ENCODE assay signal across 8 cellular contexts in the genomic region with DNA sequence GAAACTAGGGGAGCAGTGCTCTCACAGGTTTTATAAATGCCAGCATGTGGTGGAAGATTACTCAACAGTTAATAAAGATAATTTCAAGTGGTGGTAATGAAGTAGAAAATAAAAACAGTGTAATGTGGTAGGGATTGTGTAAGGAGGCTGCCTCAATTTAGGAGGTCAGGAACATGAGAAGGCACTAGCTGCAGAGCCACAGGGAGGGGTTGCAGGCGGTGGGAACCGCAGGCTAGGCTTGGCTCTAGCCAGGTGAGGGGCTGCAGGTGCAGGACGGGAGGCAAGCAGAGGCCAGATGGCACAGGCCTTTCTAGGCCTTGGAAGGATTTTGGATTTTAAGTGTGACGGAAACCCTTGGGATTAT. TPM values are rescaled to one million over a fixed set of nuclear protein-coding genes. Genes with fewer than 3 reads are reported as not detected.
A peak's percentile ranks its signal among the peaks of the same experiment; 100 is the strongest.
DNase-seq lines count a peak whose midpoint lies in the region; ATAC-seq, FAIRE-seq and TF ChIP-seq lines count a peak whose summit lies in the region.

No MANE protein-coding gene starts in this region.

- peak overlapping the region; percentile 99 for H2AFZ ChIP-seq in K562 (ENCODE audit: low read depth, low read length)

- H3K4me1 ChIP-seq in K562 (replicated peaks in 1 of 2; ENCODE audit: control insufficient read depth in 2 of 2, insufficient read depth in 2 of 2, low read length in 2 of 2) (peaks cover 0 to 3% of the 10 kb centered on the region in 2 experiments; a peak in 2 of 5 replicates), kidney (ENCODE audit: control insufficient read depth in 1 of 2, insufficient read depth in 1 of 2, low read depth in 1 of 2, low read length in 2 of 2) (peaks cover 9 to 20% of the 10 kb centered on the region in 2 donors)

- peak overlapping the region; percentile 84 for H3K4me2 ChIP-seq in K562 (ENCODE audit: insufficient read depth, low read length)

- peak; percentile 54 for ATAC-seq in K562
- ATAC-seq in stimulated activated naive CD8-positive, alpha-beta T cell treated with anti-CD3 and anti-CD28 coated beads, Interleukin-15, amount 100 ng/mL, for 72 hours, result peak; percentile 6

- peaks cover 0 to 8% of the 10 kb centered on the region in 2 donors for H3K9me3 Mint-ChIP-seq in stimulated activated naive CD8-positive, alpha-beta T cell treated with anti-CD3 and anti-CD28 coated beads, Interleukin-15, amount 100 ng/mL, for 72 hours

- DNase-seq in NCI-H1436 (lab: John Stamatoyannopoulos, UW), result peak; percentile 4
- DNase-seq in NCI-H1436 treated with DMSO at 0.1 percent for 48 hours (lab: John Stamatoyannopoulos, UW), result no peak
- DNase-seq in HEK293T (ENCODE audit: extremely low spot score), result peak; percentile 23
- peak; percentile 32 for DNase-seq in NCI-H510A (lab: John Stamatoyannopoulos, UW)
- DNase-seq in K562 (ENCODE audit: extremely low read depth in 1 of 4, low spot score in 3 of 4), result peak in 2 of 4 experiments; percentile 11 to 41
- peak; percentile 74 for DNase-seq in kidney
- peak in 1 of 2 donors; percentile 14 for DNase-seq in stimulated activated naive CD8-positive, alpha-beta T cell treated with anti-CD3 and anti-CD28 coated beads, Interleukin-15, amount 100 ng/mL, for 72 hours
- DNase-seq in KBM-7, result no peak

- TF ChIP-seq CTCF in K562 (IDR thresholded peaks at IDR 0.05 in 2 of 3, conservative IDR thresholded peaks at IDR 0.05 in 1 of 3; ENCODE audit: insufficient read depth in 2 of 3, low read depth in 1 of 3, low read length in 3 of 3), result no peak
- TF ChIP-seq CTCF in kidney (IDR thresholded peaks at IDR 0.05; ENCODE audit: borderline replicate concordance, extremely low read depth, insufficient read depth), result no peak

- no peak for TF ChIP-seq EP300 in K562 (IDR thresholded peaks at IDR 0.05; ENCODE audit: low read length)

- TF ChIP-seq POLR2A in K562 (conservative IDR thresholded peaks at IDR 0.05), result no peak

- peaks cover 36% of the 10 kb centered on the region for H3K79me2 ChIP-seq in K562 (ENCODE audit: control insufficient read depth, insufficient read depth, low read length)

- WGBS in K562 (ENCODE audit: insufficient coverage, low coverage, missing lambda C conversion rate), result 5% methylated on average over 4 of the region's 4 CpGs

- H3K27me3 ChIP-seq in K562 (ENCODE audit: control insufficient read depth in 2 of 2, insufficient read depth in 2 of 2, low read length in 2 of 2), result no peaks in the 10 kb centered on the region

- in situ Hi-C loops in K562 (cut with MboI) (no loop called here), KBM-7 (cut with MboI; ENCODE audit: low pct_unique_long_range_greater_than_20kb, low sequenced_read_pairs) (no loop called here)

- CTCF ChIA-PET in HEK293T (lab: Yijun Ruan, JAX) (interaction anchor here (0.6 kb wide), 1 partner anchor 210 kb away, joined by 5 read pairs; no protein-coding TSS in a partner anchor), K562 (lab: Yijun Ruan, JAX; ENCODE audit: low intra/inter-chr PET ratio) (interaction anchor here (0.6 kb wide), 1 partner anchor 340 kb away, joined by 3 read pairs; no protein-coding TSS in a partner anchor)

- no peak for FAIRE-seq in K562 (lab: Jason Lieb, UNC)
- FAIRE-seq in kidney (lab: Jason Lieb, UNC), result no peak

- POLR2A ChIA-PET in HEK293T (lab: Yijun Ruan, JAX), result interaction anchor here (1.2 kb wide), 1 partner anchor 42 kb away, joined by 4 read pairs; no protein-coding TSS in a partner anchor
- POLR2A ChIA-PET in K562 (lab: Yijun Ruan, JAX), result interaction anchor here (0.6 kb wide), 1 partner anchor 477 kb away, joined by 4 read pairs; no protein-coding TSS in a partner anchor

- no peaks in the 10 kb centered on the region for H3K27me3 Mint-ChIP-seq in stimulated activated naive CD8-positive, alpha-beta T cell treated with anti-CD3 and anti-CD28 coated beads, Interleukin-15, amount 100 ng/mL, for 72 hours

- intact Hi-C loops in K562 (cut with micrococcal nuclease) (no loop called here), kidney (cut with DNase I) (no loop called here)

- H3K9me1 ChIP-seq in K562 (ENCODE audit: control insufficient read depth, insufficient read depth, low read length), result no peaks in the 10 kb centered on the region

- H3K27ac ChIP-seq in K562 (ENCODE audit: extremely low read depth, low read depth, low read length) (peak overlapping the region; percentile 55; the same call in 1 of the 3 replicates), kidney (ENCODE audit: low read depth in 2 of 2, low read length in 2 of 2) (peak overlapping the region; percentile 71 to 97)

- H3K4me3 ChIP-seq in K562, result peak overlapping the region; percentile 95
- peak overlapping the region; percentile 80 to 95 for H3K4me3 ChIP-seq in kidney (ENCODE audit: low read length in 2 of 2)

- TF ChIP-seq RAD21 in K562 (CRISPR knock-in tag; conservative IDR thresholded peaks at IDR 0.05 in 1 of 2, IDR thresholded peaks at IDR 0.05 in 1 of 2), result no peak

- no peaks in the 10 kb centered on the region; the same call in 1 of the 2 replicates for H4K20me1 ChIP-seq in K562 (replicated peaks; ENCODE audit: control insufficient read depth, insufficient read depth, low read length)

- H3K36me3 ChIP-seq in K562 (ENCODE audit: control insufficient read depth, insufficient read depth, low read length), result peaks cover 29% of the 10 kb centered on the region
- H3K36me3 ChIP-seq in kidney (ENCODE audit: control insufficient read depth in 1 of 2, insufficient read depth in 2 of 2, low read length in 2 of 2), result peaks cover 2 to 16% of the 10 kb centered on the region in 2 donors

- peaks cover 53% of the 10 kb centered on the region for H3K4me1 Mint-ChIP-seq in stimulated activated naive CD8-positive, alpha-beta T cell treated with anti-CD3 and anti-CD28 coated beads, Interleukin-15, amount 100 ng/mL, for 72 hours

- H3K9me3 ChIP-seq in K562 (replicated peaks; ENCODE audit: control insufficient read depth, insufficient read depth, low read depth, low read length) (no peaks in the 10 kb centered on the region), kidney (ENCODE audit: control insufficient read depth in 1 of 2, low read length in 2 of 2) (no peaks in the 10 kb centered on the region)

- TSS peak; percentile 57 for BruUV-seq in K562 (replicated peaks; lab: Mats Ljungman, UMichigan)

- peak overlapping the region; percentile 99 to 100 for H3K27ac Mint-ChIP-seq in stimulated activated naive CD8-positive, alpha-beta T cell treated with anti-CD3 and anti-CD28 coated beads, Interleukin-15, amount 100 ng/mL, for 72 hours

- peak overlapping the region; percentile 95 to 97 for H3K4me3 Mint-ChIP-seq in stimulated activated naive CD8-positive, alpha-beta T cell treated with anti-CD3 and anti-CD28 coated beads, Interleukin-15, amount 100 ng/mL, for 72 hours

- H3K9ac ChIP-seq in K562 (ENCODE audit: insufficient read depth in 1 of 2, low read depth in 2 of 2, low read length in 2 of 2), result peak overlapping the region; percentile 60 to 90
- peak overlapping the region; percentile 62 to 88 for H3K9ac ChIP-seq in kidney (ENCODE audit: low read length in 2 of 2)

TF ChIP-seq in HEK293T, 16 proteins besides CTCF, POLR2A, EP300 and RAD21 (continues in another document):
- TF ChIP-seq BHLHE40 (IDR thresholded peaks at IDR 0.05; ENCODE audit: borderline replicate concordance) (no peak), L3MBTL2 (conservative IDR thresholded peaks at IDR 0.05) (no peak)

TF ChIP-seq in K562, 482 proteins besides CTCF, POLR2A, EP300 and RAD21:
- TF ChIP-seq CEBPB (tag; IDR thresholded peaks at IDR 0.05) (peak; percentile 7; the same call in 1 of the 2 replicates), ZNF224 (CRISPR knock-in tag; IDR thresholded peaks at IDR 0.05) (0 out of 2 replicates have a peak, but pooled peaks have one; percentile 63), ZNF785 (CRISPR knock-in tag; IDR thresholded peaks at IDR 0.05) (no peak), KLF1 (tag; IDR thresholded peaks at IDR 0.05) (no peak)

RNA-seq across cellular contexts. Expression of gene METTL25, which starts 0.8 kb away (rescaled TPM):
- total RNA-seq in K562 (2011; cell fraction: chromatin; rRNA removed; ENCODE audit: low replicate concordance), result 1.8 and 3.2 TPM in 2 replicates
- total RNA-seq in K562 (2011; cell fraction: nucleolus; rRNA removed), result 0.67 and 2.1 TPM in 2 replicates
- 2.1 and 2.3 TPM in 2 replicates for total RNA-seq in K562 (2011; cell fraction: nucleoplasm; rRNA removed)
- total RNA-seq in K562 (2014; rRNA removed) (0.50 and 1.3 TPM in 2 replicates), K562 (2014; rRNA removed; fragmentation: Illumina TruSeq; extraction: Trizol) (2.2 and 2.3 TPM in 2 replicates), K562 (2015; rRNA removed; fragmentation: Illumina TruSeq; extraction: Trizol) (2.4 and 2.5 TPM in 2 replicates), K562 (2021) (1.9 and 2.8 TPM in 2 replicates), kidney (19.3 TPM)
- polyA plus RNA-seq in K562 (2011; rRNA removed) (1.4 and 2.1 TPM in 2 replicates), K562 (2014; fragmentation: Illumina TruSeq; extraction: Trizol) (0.88 and 1.0 TPM in 2 replicates), K562 (2014; fragmentation: Nextera tagmentation; extraction: Ambion mirVana) (1 to 10 TPM; 1.3 to 1.9 TPM), K562 (2014; rRNA removed) (0.88 and 1.1 TPM in 2 replicates), kidney (ENCODE audit: insufficient read depth, low read depth, low replicate concordance) (10.8 TPM)
- polyA plus RNA-seq in K562 (2011; cell fraction: cytosol; rRNA removed), result 0.33 and 0.41 TPM in 2 replicates
- polyA plus RNA-seq in K562 (2011; cell fraction: nucleus; rRNA removed), result 1.4 and 3.0 TPM in 2 replicates
- 1.6 and 2.1 TPM in 2 replicates for polyA plus RNA-seq in K562 (2012)
- polyA minus RNA-seq in K562 (2011; rRNA and poly(A)+ RNA removed), result 2.1 and 2.4 TPM in 2 replicates
- polyA minus RNA-seq in K562 (2011; cell fraction: cytosol; rRNA and poly(A)+ RNA removed), result 1.0 and 2.0 TPM in 2 replicates
- polyA minus RNA-seq in K562 (2011; cell fraction: nucleus; rRNA and poly(A)+ RNA removed), result 1.8 and 2.6 TPM in 2 replicates

RNA-seq across cellular contexts. Expression of gene CCDC59, which starts 0.9 kb away (rescaled TPM):
- 14.7 and 48.7 TPM in 2 replicates for total RNA-seq in K562 (2011; cell fraction: chromatin; rRNA removed; ENCODE audit: low replicate concordance)
- total RNA-seq in K562 (2011; cell fraction: nucleolus; rRNA removed), result 6.7 and 7.0 TPM in 2 replicates
- total RNA-seq in K562 (2011; cell fraction: nucleoplasm; rRNA removed), result 15.1 and 21.9 TPM in 2 replicates
- total RNA-seq in K562 (2014; rRNA removed) (64.4 and 86.1 TPM in 2 replicates), K562 (2014; rRNA removed; fragmentation: Illumina TruSeq; extraction: Trizol) (119 and 142 TPM in 2 replicates), K562 (2015; rRNA removed; fragmentation: Illumina TruSeq; extraction: Trizol) (127 and 139 TPM in 2 replicates), K562 (2021) (71.2 and 73.6 TPM in 2 replicates), kidney (29.2 TPM)
- polyA plus RNA-seq in K562 (2011; rRNA removed) (28.7 and 34.0 TPM in 2 replicates), K562 (2014; fragmentation: Illumina TruSeq; extraction: Trizol) (150 and 186 TPM in 2 replicates), K562 (2014; fragmentation: Nextera tagmentation; extraction: Ambion mirVana) (100 to 1,000 TPM; 101 to 134 TPM), K562 (2014; rRNA removed) (92.8 and 143 TPM in 2 replicates), kidney (ENCODE audit: insufficient read depth, low read depth, low replicate concordance) (31.4 TPM)
- 8.2 and 13.6 TPM in 2 replicates for polyA plus RNA-seq in K562 (2011; cell fraction: cytosol; rRNA removed)
- 15.2 and 21.6 TPM in 2 replicates for polyA plus RNA-seq in K562 (2011; cell fraction: nucleus; rRNA removed)
- polyA plus RNA-seq in K562 (2012), result 60.7 and 85.4 TPM in 2 replicates
- 29.0 and 41.6 TPM in 2 replicates for polyA minus RNA-seq in K562 (2011; rRNA and poly(A)+ RNA removed)
- 11.2 and 23.4 TPM in 2 replicates for polyA minus RNA-seq in K562 (2011; cell fraction: cytosol; rRNA and poly(A)+ RNA removed)
- polyA minus RNA-seq in K562 (2011; cell fraction: nucleus; rRNA and poly(A)+ RNA removed), result 24.1 and 58.4 TPM in 2 replicates

Comparison
In these comparisons a context has a peak if more than half of its experiments do, and no peak if none do; other contexts are left out.
1. DNase-seq: peak in NCI-H1436 (single experiment), HEK293T (single experiment), NCI-H510A (single experiment) and kidney (single experiment); none in NCI-H1436 treated with DMSO at 0.1 percent for 48 hours (single experiment) and KBM-7 (single experiment).